1 cellular context compared by ENCODE assay signal in genomic region chr17:46035112-46035818, GRCh38.
TF ChIP-seq lines count a peak whose summit lies in the region.

No MANE protein-coding gene starts in this region.

TF ChIP-seq in GM23338, 12 proteins besides CTCF, POLR2A, EP300 and RAD21 (continued from another document):
- TF ChIP-seq ZNF462 (CRISPR knock-in tag; IDR thresholded peaks at IDR 0.05) (no peak), EZH2phosphoT487 (IDR thresholded peaks at IDR 0.05; ENCODE audit: unreplicated experiment) (no peak)
